ENCODE assay signal across 10 cellular contexts in the genomic region with DNA sequence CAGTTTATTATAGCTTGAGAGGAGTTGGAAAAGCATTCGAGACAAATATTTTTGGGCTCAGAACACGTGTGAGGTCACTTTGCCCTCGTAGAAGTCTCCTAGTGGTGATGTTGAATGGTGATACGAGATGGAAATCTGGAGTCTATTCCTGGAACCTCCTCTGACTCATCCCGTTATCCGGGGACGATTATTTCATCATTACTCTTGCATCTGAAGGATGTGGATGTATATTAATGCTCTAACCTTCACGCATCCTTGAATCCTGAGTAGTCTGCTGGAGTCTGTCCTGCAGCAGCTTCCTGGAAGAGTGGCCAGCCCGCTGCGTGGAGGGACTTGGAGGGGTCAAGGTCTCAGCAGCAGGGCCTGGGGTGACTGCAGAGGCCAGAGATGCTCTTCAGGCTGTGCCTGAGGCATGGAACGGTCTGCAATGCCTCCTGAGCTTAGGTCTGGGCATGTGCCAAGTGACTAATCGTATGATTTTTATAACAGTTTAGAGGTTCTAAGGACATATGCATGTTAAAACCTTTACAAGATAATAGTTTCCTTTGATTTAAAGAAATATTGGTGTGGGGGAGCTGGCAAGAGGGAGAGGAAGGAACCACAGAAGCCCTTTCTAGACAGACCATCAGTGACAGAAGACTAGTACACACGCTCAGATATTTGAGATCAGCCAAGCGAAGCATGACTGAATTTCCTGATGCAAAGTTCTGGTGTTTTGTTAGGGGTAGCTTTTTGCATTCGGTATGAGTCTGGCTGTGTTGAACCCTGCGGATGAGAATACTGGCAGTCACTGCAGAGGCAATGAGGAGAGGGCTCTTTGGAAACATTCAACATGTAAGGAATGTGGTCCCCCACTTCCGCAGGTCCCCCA.
A peak's percentile ranks its signal among the peaks of the same experiment; 100 is the strongest.
DNase-seq lines count a peak whose midpoint lies in the region; ATAC-seq and TF ChIP-seq lines count a peak whose summit lies in the region.
"Had no signal": no experiment of that assay in that cellular context is flagged by ENCODE, and none has a peak within 500 bp of the region (broad histone marks: within the 10 kb centered on the region; RNA-seq: fewer than 3 reads in every experiment).

No MANE protein-coding gene starts in this region.

- H3K27ac ChIP-seq in psoas muscle: peak overlapping the region; percentile 92
- H3K27ac ChIP-seq in sigmoid colon: peak overlapping the region in 1 of 4 donors; percentile 37
- H3K27ac ChIP-seq: heart left ventricle, skin epidermis had no signal

- peaks cover 28% of the 10 kb centered on the region for H3K4me1 ChIP-seq in psoas muscle
- H3K4me1 ChIP-seq in sigmoid colon: no peaks in the 10 kb centered on the region

- no peak for TF ChIP-seq EP300 in sigmoid colon (IDR thresholded peaks at IDR 0.05)

- H3K9me3 Mint-ChIP-seq in glutamatergic neuron (ENCODE audit: unreplicated experiment): peaks cover 2% of the 10 kb centered on the region

- H3K4me1 Mint-ChIP-seq in glutamatergic neuron (ENCODE audit: low read depth, unreplicated experiment): peaks cover 5% of the 10 kb centered on the region

- H3K9me3 ChIP-seq in psoas muscle (no peaks in the 10 kb centered on the region), sigmoid colon (no peaks in the 10 kb centered on the region)
- H3K9me3 ChIP-seq: heart left ventricle had no signal

- H3K36me3 Mint-ChIP-seq in glutamatergic neuron (ENCODE audit: unreplicated experiment): no peaks in the 10 kb centered on the region

- intact Hi-C loops in psoas muscle (cut with DNase I) (loop anchor here (2.0 to 10.0 kb wide), 4 partner anchors 130 to 390 kb away; no protein-coding TSS in a partner anchor), sigmoid colon (cut with DNase I) (no loop called here)

- H3K4me3 Mint-ChIP-seq in glutamatergic neuron (ENCODE audit: unreplicated experiment): no peak overlapping the region

- TF ChIP-seq CTCF in psoas muscle (IDR thresholded peaks at IDR 0.05) (peak; percentile 34), sigmoid colon (IDR thresholded peaks at IDR 0.05) (no peak), glutamatergic neuron (IDR thresholded peaks at IDR 0.05; ENCODE audit: partially characterized antibody, unreplicated experiment) (no peak)

- H3K27me3 ChIP-seq in psoas muscle (ENCODE audit: insufficient read depth in 3 of 3, low read length in 2 of 3): no peaks in the 10 kb centered on the region
- no peaks in the 10 kb centered on the region for H3K27me3 ChIP-seq in H7 (ENCODE audit: control insufficient read depth, insufficient read depth, low read length)
- H3K27me3 ChIP-seq in sigmoid colon: no peaks in the 10 kb centered on the region
- H3K27me3 ChIP-seq: heart left ventricle had no signal

- H3K27ac Mint-ChIP-seq in glutamatergic neuron (ENCODE audit: unreplicated experiment): no peak overlapping the region

- WGBS in psoas muscle, 3 donors: 32 to 38% (median 38%) methylated on average over 17 of the region's 17 CpGs
- 80% methylated on average over 17 of the region's 17 CpGs for WGBS in sigmoid colon, 2 donors

- H3K27me3 Mint-ChIP-seq in glutamatergic neuron (ENCODE audit: unreplicated experiment): no peaks in the 10 kb centered on the region

- DNase-seq in amniotic epithelial cell (ENCODE audit: low read depth): peak; percentile 3
- DNase-seq in psoas muscle: peak; percentile 71 to 83
- no peak for DNase-seq in H7
- no peak for DNase-seq in sigmoid colon
- DNase-seq in glutamatergic neuron: no peak
- DNase-seq in cerebellar nuclear complex (lab: John Stamatoyannopoulos, UW): no peak

- H3K36me3 ChIP-seq in psoas muscle (ENCODE audit: insufficient read depth in 1 of 2, low read depth in 1 of 2): no peaks in the 10 kb centered on the region
- H3K36me3 ChIP-seq in H7 (replicated peaks; ENCODE audit: control insufficient read depth, insufficient read depth, low read length): no peaks in the 10 kb centered on the region
- H3K36me3 ChIP-seq in sigmoid colon: no peaks in the 10 kb centered on the region
- H3K36me3 ChIP-seq: heart left ventricle had no signal

- H3K4me3 ChIP-seq in psoas muscle (peak overlapping the region; percentile 5), H7 (ENCODE audit: insufficient read depth, low read depth, low read length) (no peak overlapping the region), sigmoid colon (no peak overlapping the region)
- H3K4me3 ChIP-seq: heart left ventricle, skin epidermis had no signal

- peak; percentile 58 for ATAC-seq in GM18498 (IDR thresholded peaks at IDR 0.05; ENCODE audit: unreplicated experiment)
- peak; percentile 46 for ATAC-seq in HG02798 (IDR thresholded peaks at IDR 0.05; ENCODE audit: poor library complexity, unreplicated experiment)
- peak; percentile 93 to 97 (median 96) for ATAC-seq in psoas muscle

- TF ChIP-seq POLR2A in sigmoid colon (IDR thresholded peaks at IDR 0.05): no peak

Comparison
In these comparisons a context has a peak if more than half of its experiments do, and no peak if none do; other contexts are left out.
1. ATAC-seq: peak in every context shown above with its lines; median percentile 96 in psoas muscle; 58 in GM18498; 46 in HG02798.
2. DNase-seq: peak in amniotic epithelial cell (single experiment) and psoas muscle (2 of 2); none in H7 (single experiment), sigmoid colon (single experiment), glutamatergic neuron (single experiment) and cerebellar nuclear complex (0 of 2).